Comparison of ENCODE assay signal across 8 cellular contexts in the genomic region with DNA sequence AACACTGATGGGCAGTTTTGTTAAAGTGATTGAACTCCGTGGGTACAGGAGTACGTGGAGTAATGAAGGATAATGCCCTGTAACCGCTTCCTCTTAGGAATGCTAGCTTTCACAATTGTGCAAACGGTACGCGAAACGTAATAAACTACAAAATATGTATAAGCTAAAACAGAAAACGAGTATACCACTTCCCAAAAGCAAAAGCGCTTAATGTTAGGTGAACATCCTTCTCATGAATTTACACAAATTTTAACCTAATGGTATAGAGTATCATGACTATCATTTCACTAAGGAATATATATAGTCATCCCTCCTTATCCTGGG. TPM values are rescaled to one million over a fixed set of nuclear protein-coding genes. Genes with fewer than 3 reads are reported as not detected.
DNase-seq lines count a peak whose midpoint lies in the region; ATAC-seq lines count a peak whose summit lies in the region.

No MANE protein-coding gene starts in this region.

- POLR2A ChIA-PET in activated CD4-positive, alpha-beta T cell treated with anti-CD3 and anti-CD28 coated beads for 36 hours (lab: Charles Lee), result interaction anchor here (0.6 to 0.8 kb wide), 2 partner anchors 34 to 101 kb away, joined by 3 to 4 read pairs; partner anchors contain the start of gene ZNF33A
- POLR2A ChIA-PET in activated CD4-positive, alpha-beta memory T cell treated with anti-CD3 and anti-CD28 coated beads for 36 hours (lab: Charles Lee), result interaction anchor here (1.2 to 2.2 kb wide), 5 partner anchors 33 to 426 kb away, joined by 4 to 11 read pairs (median 4); partner anchors contain the start of gene ZNF33A

- ATAC-seq in activated CD4-positive, alpha-beta T cell treated with anti-CD3 and anti-CD28 coated beads for 36 hours, result no peak
- ATAC-seq in GM21619 (IDR thresholded peaks at IDR 0.05; ENCODE audit: unreplicated experiment), result no peak

- intact Hi-C loops in activated CD4-positive, alpha-beta T cell treated with anti-CD3 and anti-CD28 coated beads for 36 hours (cut with DNase I, micrococcal nuclease), result loop anchor here (1.0 to 5.0 kb wide), 6 partner anchors 33 to 426 kb away; partner anchors contain the start of genes ZNF248 (in 2 of the 2), ZNF33A (in 2 of the 2) and ZNF37A (in 2 of the 2)
- intact Hi-C loops in activated CD4-positive, alpha-beta memory T cell treated with anti-CD3 and anti-CD28 coated beads for 36 hours (cut with micrococcal nuclease), result loop anchor here (1.0 kb wide), 4 partner anchors 33 to 425 kb away; partner anchors contain the start of genes ZNF248, ZNF33A and ZNF37A

- H3K27ac Mint-ChIP-seq in activated CD4-positive, alpha-beta T cell treated with anti-CD3 and anti-CD28 coated beads for 36 hours, result peak overlapping the region; percentile 91
- peak overlapping the region; percentile 94 for H3K27ac Mint-ChIP-seq in activated CD4-positive, alpha-beta memory T cell treated with anti-CD3 and anti-CD28 coated beads for 36 hours
- peak overlapping the region; percentile 82 to 96 (median 95) for H3K27ac Mint-ChIP-seq in immature natural killer cell

- peaks cover 3% of the 10 kb centered on the region for H3K9me3 Mint-ChIP-seq in activated CD4-positive, alpha-beta T cell treated with anti-CD3 and anti-CD28 coated beads for 36 hours (ENCODE audit: low read depth)
- no peaks in the 10 kb centered on the region for H3K9me3 Mint-ChIP-seq in activated CD4-positive, alpha-beta memory T cell treated with anti-CD3 and anti-CD28 coated beads for 36 hours
- peaks cover 0 to 2% (median 0%) of the 10 kb centered on the region in 6 donors for H3K9me3 Mint-ChIP-seq in immature natural killer cell

- H3K36me3 Mint-ChIP-seq in activated CD4-positive, alpha-beta T cell treated with anti-CD3 and anti-CD28 coated beads for 36 hours (ENCODE audit: low read depth), result peaks cover 11% of the 10 kb centered on the region
- H3K36me3 Mint-ChIP-seq in activated CD4-positive, alpha-beta memory T cell treated with anti-CD3 and anti-CD28 coated beads for 36 hours, result peaks cover 4% of the 10 kb centered on the region
- peaks cover 0 to 4% (median 0%) of the 10 kb centered on the region in 3 donors for H3K36me3 Mint-ChIP-seq in immature natural killer cell

- peak overlapping the region; percentile 65 for H3K27ac ChIP-seq in temporal lobe (ENCODE audit: low read depth, low read length)

- H3K4me3 Mint-ChIP-seq in activated CD4-positive, alpha-beta T cell treated with anti-CD3 and anti-CD28 coated beads for 36 hours, result peak overlapping the region; percentile 88
- peak overlapping the region; percentile 92 for H3K4me3 Mint-ChIP-seq in activated CD4-positive, alpha-beta memory T cell treated with anti-CD3 and anti-CD28 coated beads for 36 hours
- H3K4me3 Mint-ChIP-seq in immature natural killer cell, result peak overlapping the region; percentile 90 to 99 (median 90)

- CTCF ChIA-PET in activated CD4-positive, alpha-beta T cell treated with anti-CD3 and anti-CD28 coated beads for 36 hours (lab: Charles Lee), result interaction anchor here (0.6 to 1.4 kb wide), 14 partner anchors 9 to 243 kb away, joined by 3 to 11 read pairs (median 4); partner anchors contain the start of genes ZNF33A and ZNF37A
- CTCF ChIA-PET in activated CD4-positive, alpha-beta memory T cell treated with anti-CD3 and anti-CD28 coated beads for 36 hours (lab: Charles Lee), result interaction anchor here (0.6 to 3.2 kb wide), 17 partner anchors 9 to 426 kb away, joined by 3 to 20 read pairs (median 4); partner anchors contain the start of genes ZNF33A and ZNF37A

- no peaks in the 10 kb centered on the region for H3K27me3 Mint-ChIP-seq in activated CD4-positive, alpha-beta T cell treated with anti-CD3 and anti-CD28 coated beads for 36 hours
- H3K27me3 Mint-ChIP-seq in activated CD4-positive, alpha-beta memory T cell treated with anti-CD3 and anti-CD28 coated beads for 36 hours, result no peaks in the 10 kb centered on the region
- H3K27me3 Mint-ChIP-seq in immature natural killer cell (ENCODE audit: low read depth in 3 of 3), result peaks cover 5 to 12% (median 11%) of the 10 kb centered on the region in 3 donors

- H3K4me1 Mint-ChIP-seq in activated CD4-positive, alpha-beta T cell treated with anti-CD3 and anti-CD28 coated beads for 36 hours, result peaks cover 12% of the 10 kb centered on the region
- peaks cover 15% of the 10 kb centered on the region for H3K4me1 Mint-ChIP-seq in activated CD4-positive, alpha-beta memory T cell treated with anti-CD3 and anti-CD28 coated beads for 36 hours (ENCODE audit: low read depth)
- H3K4me1 Mint-ChIP-seq in immature natural killer cell, result peaks cover 23 to 34% of the 10 kb centered on the region in 2 donors

- no peak for DNase-seq in activated CD4-positive, alpha-beta T cell treated with anti-CD3 and anti-CD28 coated beads for 36 hours
- no peak for DNase-seq in activated CD4-positive, alpha-beta T cell treated with anti-CD3 and anti-CD28 coated beads for 48 hours
- DNase-seq in activated CD4-positive, alpha-beta memory T cell treated with anti-CD3 and anti-CD28 coated beads for 36 hours, result no peak
- DNase-seq in immature natural killer cell (no peak), globus pallidus (ENCODE audit: low spot score) (no peak)
- DNase-seq in activated CD8-positive, alpha-beta memory T cell treated with anti-CD3 and anti-CD28 coated beads, Interleukin-2, amount 50 U/mL, for 4 hours, result no peak

RNA-seq across cellular contexts. Expression of gene ZNF25, which starts 0.4 kb away (rescaled TPM):
- 1 to 10 TPM; 7.3 to 7.5 TPM for total RNA-seq in activated CD4-positive, alpha-beta T cell treated with anti-CD3 and anti-CD28 coated beads for 36 hours
- 1 to 10 TPM; 7.4 to 8.8 TPM for total RNA-seq in activated CD4-positive, alpha-beta memory T cell treated with anti-CD3 and anti-CD28 coated beads for 36 hours
- polyA plus RNA-seq in immature natural killer cell, result 1 to 10 TPM; 3.9 to 5.7 (median 5.1) TPM
- 50.2 TPM for total RNA-seq in temporal lobe

RNA-seq across cellular contexts. Expression of gene ZNF33A, which starts 33.6 kb away (rescaled TPM):
- total RNA-seq in activated CD4-positive, alpha-beta T cell treated with anti-CD3 and anti-CD28 coated beads for 36 hours, result 10 to 100 TPM; 18.7 to 20.0 TPM
- total RNA-seq in activated CD4-positive, alpha-beta memory T cell treated with anti-CD3 and anti-CD28 coated beads for 36 hours, result 10 to 100 TPM; 20.8 to 21.5 TPM
- polyA plus RNA-seq in immature natural killer cell, result 10 to 100 TPM; 11.9 to 19.9 (median 12.6) TPM
- 69.3 TPM for total RNA-seq in temporal lobe
